In genomic region chr16:2968738-2969544, GRCh38 we compare ENCODE assay signal across 1 cellular context.
A peak's percentile ranks its signal among the peaks of the same experiment; 100 is the strongest.
TF ChIP-seq lines count a peak whose summit lies in the region.

PAQR4 (plus strand) TSS chr16:2969348; CDS start chr16:2969675, 327 bp downstream.

TF ChIP-seq in HepG2, 621 proteins besides CTCF, POLR2A, EP300 and RAD21 (continued from another document and continues in another):
- TF ChIP-seq ARID3A (IDR thresholded peaks at IDR 0.05; ENCODE audit: low read depth, low read length): no peak
- TF ChIP-seq CREM (IDR thresholded peaks at IDR 0.05): peak; percentile 49; the same call in 1 of the 2 replicates
- TF ChIP-seq CREM (CRISPR knock-in tag; IDR thresholded peaks at IDR 0.05): 0 out of 2 replicates have a peak, but pooled peaks have one; percentile 30
- TF ChIP-seq ZBTB21 (CRISPR knock-in tag; IDR thresholded peaks at IDR 0.05): peak; percentile 49; the same call in 1 of the 2 replicates
- peak; percentile 67 for TF ChIP-seq HNF4A (CRISPR knock-in tag; IDR thresholded peaks at IDR 0.05)
- peak; percentile 91 for TF ChIP-seq TGIF2 (CRISPR knock-in tag; IDR thresholded peaks at IDR 0.05)
- peak; percentile 90 for TF ChIP-seq ZNF687 (CRISPR knock-in tag; IDR thresholded peaks at IDR 0.05)
- peak; percentile 86; the same call in 1 of the 2 replicates for TF ChIP-seq PRDM4 (CRISPR knock-in tag; IDR thresholded peaks at IDR 0.05; ENCODE audit: borderline replicate concordance)
- TF ChIP-seq DDIT3 (CRISPR knock-in tag; IDR thresholded peaks at IDR 0.05): no peak
- peak; percentile 99 for TF ChIP-seq HES4 (CRISPR knock-in tag; IDR thresholded peaks at IDR 0.05; ENCODE audit: borderline replicate concordance)
- TF ChIP-seq ZNF577 (CRISPR knock-in tag; IDR thresholded peaks at IDR 0.05; ENCODE audit: borderline replicate concordance, low read depth): peak; percentile 89; the same call in 1 of the 2 replicates
- peak; percentile 84; the same call in 1 of the 2 replicates for TF ChIP-seq ZNF414 (CRISPR knock-in tag; IDR thresholded peaks at IDR 0.05)
- TF ChIP-seq ZNF883 (CRISPR knock-in tag; IDR thresholded peaks at IDR 0.05; ENCODE audit: not compliant biosample characterization): peak; percentile 93
- TF ChIP-seq ZNF691 (CRISPR knock-in tag; IDR thresholded peaks at IDR 0.05; ENCODE audit: borderline replicate concordance, low read depth): peak; percentile 98
- no peak; the same call in 1 of the 2 replicates for TF ChIP-seq GLMP (CRISPR knock-in tag; IDR thresholded peaks at IDR 0.05; ENCODE audit: borderline replicate concordance)
- TF ChIP-seq SRY (CRISPR knock-in tag; IDR thresholded peaks at IDR 0.05): peak; percentile 99
- peak; percentile 92 for TF ChIP-seq ZNF777 (CRISPR knock-in tag; IDR thresholded peaks at IDR 0.05)
- no peak for TF ChIP-seq NR1H2 (CRISPR knock-in tag; IDR thresholded peaks at IDR 0.05; ENCODE audit: borderline replicate concordance, low read depth)
- TF ChIP-seq PBX3 (CRISPR knock-in tag; IDR thresholded peaks at IDR 0.05; ENCODE audit: borderline replicate concordance): 0 out of 2 replicates have a peak, but pooled peaks have one; percentile 84
- TF ChIP-seq TAF15 (IDR thresholded peaks at IDR 0.05; ENCODE audit: low read depth, low read length, poor library complexity, severe bottlenecking): no peak
- no peak for TF ChIP-seq GTF2F1 (IDR thresholded peaks at IDR 0.05; ENCODE audit: low read length)
- peak; percentile 79; the same call in 1 of the 2 replicates for TF ChIP-seq ATRX (CRISPR knock-in tag; IDR thresholded peaks at IDR 0.05; ENCODE audit: borderline replicate concordance)
- peak; percentile 85 for TF ChIP-seq KAT8 (CRISPR knock-in tag; IDR thresholded peaks at IDR 0.05)
- peak; percentile 65; the same call in 1 of the 3 replicates for TF ChIP-seq MXI1 (IDR thresholded peaks at IDR 0.05; ENCODE audit: borderline replicate concordance, low read depth, low read length)
- TF ChIP-seq HINFP (CRISPR knock-in tag; IDR thresholded peaks at IDR 0.05; ENCODE audit: low read depth): peak; percentile 85
- peak; percentile 68 for TF ChIP-seq ARID5B (CRISPR knock-in tag; IDR thresholded peaks at IDR 0.05)
- peak; percentile 88; the same call in 1 of the 2 replicates for TF ChIP-seq ZNF550 (CRISPR knock-in tag; IDR thresholded peaks at IDR 0.05; ENCODE audit: borderline replicate concordance)
